ENCODE assay signal across 1 cellular context in genomic region chr1:210920716-210921694, GRCh38.
TF ChIP-seq lines count a peak whose summit lies in the region.

No MANE protein-coding gene starts in this region.

TF ChIP-seq in liver, 16 proteins besides CTCF, POLR2A, EP300 and RAD21 (continued from another document):
- TF ChIP-seq ATF3 (IDR thresholded peaks at IDR 0.05) (no peak), HNF4G (IDR thresholded peaks at IDR 0.05) (peak; percentile 63), HNF4A (conservative IDR thresholded peaks at IDR 0.05) (peak; percentile 88), REST (IDR thresholded peaks at IDR 0.05) (no peak)
TF ChIP-seq in liver: peak in this region for 7.
